In the genomic region with DNA sequence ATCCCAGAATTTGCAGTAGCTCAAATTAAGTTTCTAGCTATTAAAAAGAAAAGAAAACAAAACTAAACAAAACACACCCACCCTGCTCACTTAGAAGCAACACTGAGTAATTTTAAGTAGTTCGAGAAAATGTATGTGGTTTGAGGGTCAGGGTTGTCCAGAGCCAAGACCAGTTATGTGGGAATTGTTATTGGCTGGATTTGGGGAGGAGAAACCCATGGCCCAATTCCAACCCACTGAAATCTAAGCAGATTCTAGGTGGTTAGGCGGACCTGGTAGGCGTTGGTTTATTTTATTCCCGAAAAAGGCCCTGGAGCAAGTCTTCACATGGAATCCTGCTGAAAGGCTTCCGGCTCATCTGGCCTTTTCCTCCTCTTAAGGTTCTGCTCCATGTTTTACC, we compare ENCODE assay signal across 18 cellular contexts.
A peak's percentile ranks its signal among the peaks of the same experiment; 100 is the strongest.
DNase-seq lines count a peak whose midpoint lies in the region; ATAC-seq, FAIRE-seq and TF ChIP-seq lines count a peak whose summit lies in the region.
"Had no signal": no experiment of that assay in that cellular context is flagged by ENCODE, and none has a peak within 500 bp of the region (broad histone marks: within the 10 kb centered on the region; RNA-seq: fewer than 3 reads in every experiment).

No MANE protein-coding gene starts in this region.

- H3K4me3 Mint-ChIP-seq in activated T-cell treated with anti-CD3 and anti-CD28 coated beads, Interleukin-2, amount 50 U/mL, for 4 hours, result no peak overlapping the region
- H3K4me3 Mint-ChIP-seq: CD4-positive, alpha-beta memory T cell had no signal

- no peak overlapping the region for H3K9ac ChIP-seq in kidney (ENCODE audit: low read length in 2 of 2)
- H3K9ac ChIP-seq: GM23248 had no signal

- peak; percentile 28 for DNase-seq in G401 (ENCODE audit: low spot score)
- DNase-seq in body of pancreas, result no peak
- no peak for DNase-seq in kidney
- peak; percentile 83 for DNase-seq in stromal cell of bone marrow (ENCODE audit: low read depth)
- no peak for DNase-seq in stimulated activated CD4-positive, alpha-beta T cell treated with anti-CD3 and anti-CD28 coated beads, Interleukin-4, amount 100 ng/mL, for 1 hour
- DNase-seq in HEK293T (ENCODE audit: extremely low spot score), result no peak
- no peak for DNase-seq in retina
- no peak for DNase-seq in activated T-cell treated with anti-CD3 and anti-CD28 coated beads, Interleukin-2, amount 50 U/mL, for 4 hours
- DNase-seq: CD4-positive, alpha-beta memory T cell; foreskin fibroblast; GM23248; islet precursor cell; NCI-H1930; Right ventricle myocardium superior; stimulated activated CD4-positive, alpha-beta T cell treated with anti-CD3 and anti-CD28 coated beads, Interleukin-2, amount 100 ng/mL, for 48 hours had no signal

- WGBS in body of pancreas, 2 donors, result 79 to 84% methylated on average over 5 of the region's 5 CpGs

- H3K36me3 ChIP-seq in body of pancreas (replicated peaks in 1 of 2; ENCODE audit: insufficient read depth in 1 of 2, low read depth in 2 of 2) (no peaks in the 10 kb centered on the region), kidney (ENCODE audit: control insufficient read depth in 1 of 2, insufficient read depth in 2 of 2, low read length in 2 of 2) (peaks cover 0 to 5% of the 10 kb centered on the region in 2 donors)

- no peaks in the 10 kb centered on the region for H3K27me3 ChIP-seq in body of pancreas

- H3K4me1 ChIP-seq in body of pancreas, result peaks cover 45% of the 10 kb centered on the region
- H3K4me1 ChIP-seq in kidney (ENCODE audit: control insufficient read depth in 1 of 2, insufficient read depth in 1 of 2, low read depth in 1 of 2, low read length in 2 of 2), result peaks cover 35 to 42% of the 10 kb centered on the region in 2 donors

- CTCF ChIA-PET in HEK293T (lab: Yijun Ruan, JAX), result no interaction called here

- H3K9me3 Mint-ChIP-seq in activated T-cell treated with anti-CD3 and anti-CD28 coated beads, Interleukin-2, amount 50 U/mL, for 4 hours, result no peaks in the 10 kb centered on the region
- H3K9me3 Mint-ChIP-seq: CD4-positive, alpha-beta memory T cell had no signal

- H3K9me3 ChIP-seq in body of pancreas, result no peaks in the 10 kb centered on the region
- H3K9me3 ChIP-seq in kidney (ENCODE audit: control insufficient read depth in 1 of 2, low read length in 2 of 2), result no peaks in the 10 kb centered on the region

- peak overlapping the region in 3 of 4 donors; percentile 8 to 56 (median 35) for H3K27ac ChIP-seq in body of pancreas
- peak overlapping the region; percentile 68 to 84 for H3K27ac ChIP-seq in kidney (ENCODE audit: low read depth in 2 of 2, low read length in 2 of 2)
- H3K27ac ChIP-seq: GM23248, HL-60 had no signal

- H3K27me3 Mint-ChIP-seq in activated T-cell treated with anti-CD3 and anti-CD28 coated beads, Interleukin-2, amount 50 U/mL, for 4 hours (ENCODE audit: low read depth), result no peaks in the 10 kb centered on the region
- H3K27me3 Mint-ChIP-seq: CD4-positive, alpha-beta memory T cell had no signal

- H3K4me3 ChIP-seq in body of pancreas, result no peak overlapping the region
- no peak overlapping the region for H3K4me3 ChIP-seq in kidney (ENCODE audit: low read length in 2 of 2)
- H3K4me3 ChIP-seq: GM23248 had no signal

- TF ChIP-seq CTCF in body of pancreas (IDR thresholded peaks at IDR 0.05), result no peak
- TF ChIP-seq CTCF in kidney (IDR thresholded peaks at IDR 0.05; ENCODE audit: borderline replicate concordance, extremely low read depth, insufficient read depth), result no peak

- TF ChIP-seq POLR2A in body of pancreas (IDR thresholded peaks at IDR 0.05), result no peak

- intact Hi-C loops in body of pancreas (cut with DNase I), result no loop called here
- intact Hi-C loops in kidney (cut with DNase I), result no loop called here

- ATAC-seq in body of pancreas, result no peak
- ATAC-seq in activated T-cell treated with anti-CD3 and anti-CD28 coated beads, Interleukin-2, amount 50 U/mL, for 4 hours, result no peak

- POLR2A ChIA-PET in HEK293T (lab: Yijun Ruan, JAX), result no interaction called here

- peaks cover 24% of the 10 kb centered on the region for H3K4me1 Mint-ChIP-seq in activated T-cell treated with anti-CD3 and anti-CD28 coated beads, Interleukin-2, amount 50 U/mL, for 4 hours (ENCODE audit: low read depth)

- no peak for FAIRE-seq in kidney (lab: Jason Lieb, UNC)
- FAIRE-seq: colon, TTC549 had no signal

- H3K36me3 Mint-ChIP-seq in activated T-cell treated with anti-CD3 and anti-CD28 coated beads, Interleukin-2, amount 50 U/mL, for 4 hours (ENCODE audit: insufficient read depth), result peaks cover 9% of the 10 kb centered on the region

- in situ Hi-C loops in G401 (cut with HindIII; ENCODE audit: low sequenced_read_pairs), result no loop called here

TF ChIP-seq in HEK293T, 16 proteins besides CTCF, POLR2A, EP300 and RAD21:
- TF ChIP-seq FOXA1 (IDR thresholded peaks at IDR 0.05) (no peak), CTBP1 (IDR thresholded peaks at IDR 0.05; ENCODE audit: borderline replicate concordance) (no peak), L3MBTL2 (conservative IDR thresholded peaks at IDR 0.05) (no peak), FOXK2 (IDR thresholded peaks at IDR 0.05) (no peak), ZNF384 (IDR thresholded peaks at IDR 0.05) (no peak), SP1 (IDR thresholded peaks at IDR 0.05) (no peak), TARDBP (IDR thresholded peaks at IDR 0.05) (no peak), SUZ12 (IDR thresholded peaks at IDR 0.05) (no peak), HDGF (IDR thresholded peaks at IDR 0.05; ENCODE audit: borderline replicate concordance) (no peak), LEF1 (IDR thresholded peaks at IDR 0.05; ENCODE audit: borderline replicate concordance) (no peak), ARNT (IDR thresholded peaks at IDR 0.05) (no peak), BHLHE40 (IDR thresholded peaks at IDR 0.05; ENCODE audit: borderline replicate concordance) (no peak), FOXM1 (IDR thresholded peaks at IDR 0.05; ENCODE audit: borderline replicate concordance) (no peak), NFRKB (IDR thresholded peaks at IDR 0.05) (no peak), ELF4 (IDR thresholded peaks at IDR 0.05) (no peak), PKNOX1 (IDR thresholded peaks at IDR 0.05) (no peak)
TF ChIP-seq in HEK293T: peak in this region for 0.

Comparison
In these comparisons a context has a peak if more than half of its experiments do, and no peak if none do; other contexts are left out.
1. DNase-seq: peak in G401 (single experiment) and stromal cell of bone marrow (single experiment); none in body of pancreas (0 of 4), kidney (single experiment), stimulated activated CD4-positive, alpha-beta T cell treated with anti-CD3 and anti-CD28 coated beads, Interleukin-4, amount 100 ng/mL, for 1 hour (single experiment), HEK293T (single experiment), retina (single experiment) and activated T-cell treated with anti-CD3 and anti-CD28 coated beads, Interleukin-2, amount 50 U/mL, for 4 hours (single experiment).